ENCODE assay signal across 1 cellular context in genomic region chr7:957418-958220, GRCh38.
TF ChIP-seq lines count a peak whose summit lies in the region.

No MANE protein-coding gene starts in this region.

TF ChIP-seq in HepG2, 621 proteins besides CTCF, POLR2A, EP300 and RAD21 (continued from another document and continues in another):
- TF ChIP-seq, protein P1, sequence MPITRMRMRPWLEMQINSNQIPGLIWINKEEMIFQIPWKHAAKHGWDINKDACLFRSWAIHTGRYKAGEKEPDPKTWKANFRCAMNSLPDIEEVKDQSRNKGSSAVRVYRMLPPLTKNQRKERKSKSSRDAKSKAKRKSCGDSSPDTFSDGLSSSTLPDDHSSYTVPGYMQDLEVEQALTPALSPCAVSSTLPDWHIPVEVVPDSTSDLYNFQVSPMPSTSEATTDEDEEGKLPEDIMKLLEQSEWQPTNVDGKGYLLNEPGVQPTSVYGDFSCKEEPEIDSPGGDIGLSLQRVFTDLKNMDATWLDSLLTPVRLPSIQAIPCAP (CRISPR knock-in tag; IDR thresholded peaks at IDR 0.05; ENCODE audit: low read depth), result 0 out of 2 replicates have a peak, but pooled peaks have one; percentile 85
- TF ChIP-seq, protein P2, sequence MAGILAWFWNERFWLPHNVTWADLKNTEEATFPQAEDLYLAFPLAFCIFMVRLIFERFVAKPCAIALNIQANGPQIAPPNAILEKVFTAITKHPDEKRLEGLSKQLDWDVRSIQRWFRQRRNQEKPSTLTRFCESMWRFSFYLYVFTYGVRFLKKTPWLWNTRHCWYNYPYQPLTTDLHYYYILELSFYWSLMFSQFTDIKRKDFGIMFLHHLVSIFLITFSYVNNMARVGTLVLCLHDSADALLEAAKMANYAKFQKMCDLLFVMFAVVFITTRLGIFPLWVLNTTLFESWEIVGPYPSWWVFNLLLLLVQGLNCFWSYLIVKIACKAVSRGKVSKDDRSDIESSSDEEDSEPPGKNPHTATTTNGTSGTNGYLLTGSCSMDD (CRISPR knock-in tag; IDR thresholded peaks at IDR 0.05), result peak; percentile 94; the same call in 1 of the 2 replicates
- TF ChIP-seq ZNF614 (CRISPR knock-in tag; IDR thresholded peaks at IDR 0.05; ENCODE audit: borderline replicate concordance), result peak; percentile 66
- TF ChIP-seq ZNF709 (CRISPR knock-in tag; IDR thresholded peaks at IDR 0.05), result peak; percentile 98
- no peak for TF ChIP-seq ZNF432 (CRISPR knock-in tag; IDR thresholded peaks at IDR 0.05; ENCODE audit: borderline replicate concordance)
- peak; percentile 98 for TF ChIP-seq ZNF670 (CRISPR knock-in tag; IDR thresholded peaks at IDR 0.05; ENCODE audit: borderline replicate concordance)
- TF ChIP-seq ZNF549 (CRISPR knock-in tag; IDR thresholded peaks at IDR 0.05), result peak; percentile 19; the same call in 1 of the 2 replicates
- no peak for TF ChIP-seq KDM6A (CRISPR knock-in tag; IDR thresholded peaks at IDR 0.05; ENCODE audit: low read depth)
- no peak for TF ChIP-seq ZNF678 (CRISPR knock-in tag; IDR thresholded peaks at IDR 0.05)
- no peak; the same call in 1 of the 2 replicates for TF ChIP-seq ZNF121 (CRISPR knock-in tag; IDR thresholded peaks at IDR 0.05)
- TF ChIP-seq TCF7 (IDR thresholded peaks at IDR 0.05; ENCODE audit: low read depth), result no peak
- TF ChIP-seq ZNF296 (CRISPR knock-in tag; conservative IDR thresholded peaks at IDR 0.05), result peak; percentile 90; the same call in 1 of the 2 replicates
- TF ChIP-seq, protein P3, sequence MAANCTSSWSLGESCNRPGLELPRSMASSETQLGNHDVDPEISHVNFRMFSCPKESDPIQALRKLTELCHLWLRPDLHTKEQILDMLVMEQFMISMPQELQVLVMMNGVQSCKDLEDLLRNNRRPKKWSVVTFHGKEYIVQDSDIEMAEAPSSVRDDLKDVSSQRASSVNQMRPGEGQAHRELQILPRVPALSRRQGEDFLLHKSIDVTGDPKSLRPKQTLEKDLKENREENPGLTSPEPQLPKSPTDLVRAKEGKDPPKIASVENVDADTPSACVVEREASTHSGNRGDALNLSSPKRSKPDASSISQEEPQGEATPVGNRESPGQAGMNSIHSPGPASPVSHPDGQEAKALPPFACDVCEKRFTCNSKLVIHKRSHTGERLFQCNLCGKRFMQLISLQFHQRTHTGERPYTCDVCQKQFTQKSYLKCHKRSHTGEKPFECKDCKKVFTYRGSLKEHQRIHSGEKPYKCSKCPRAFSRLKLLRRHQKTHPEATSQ (CRISPR knock-in tag; IDR thresholded peaks at IDR 0.05; ENCODE audit: borderline replicate concordance), result peak; percentile 13; the same call in 1 of the 2 replicates
- TF ChIP-seq NFATC3 (CRISPR knock-in tag; IDR thresholded peaks at IDR 0.05), result 0 out of 2 replicates have a peak, but pooled peaks have one; percentile 19
- TF ChIP-seq SP4 (CRISPR knock-in tag; IDR thresholded peaks at IDR 0.05), result peak; percentile 61
- TF ChIP-seq TRIM24 (CRISPR knock-in tag; IDR thresholded peaks at IDR 0.05), result no peak
- TF ChIP-seq, protein P4, sequence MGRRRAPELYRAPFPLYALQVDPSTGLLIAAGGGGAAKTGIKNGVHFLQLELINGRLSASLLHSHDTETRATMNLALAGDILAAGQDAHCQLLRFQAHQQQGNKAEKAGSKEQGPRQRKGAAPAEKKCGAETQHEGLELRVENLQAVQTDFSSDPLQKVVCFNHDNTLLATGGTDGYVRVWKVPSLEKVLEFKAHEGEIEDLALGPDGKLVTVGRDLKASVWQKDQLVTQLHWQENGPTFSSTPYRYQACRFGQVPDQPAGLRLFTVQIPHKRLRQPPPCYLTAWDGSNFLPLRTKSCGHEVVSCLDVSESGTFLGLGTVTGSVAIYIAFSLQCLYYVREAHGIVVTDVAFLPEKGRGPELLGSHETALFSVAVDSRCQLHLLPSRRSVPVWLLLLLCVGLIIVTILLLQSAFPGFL (CRISPR knock-in tag; IDR thresholded peaks at IDR 0.05), result no peak
- no peak for TF ChIP-seq MBD4 (IDR thresholded peaks at IDR 0.05; ENCODE audit: borderline replicate concordance, low read length)
- TF ChIP-seq, protein P5, sequence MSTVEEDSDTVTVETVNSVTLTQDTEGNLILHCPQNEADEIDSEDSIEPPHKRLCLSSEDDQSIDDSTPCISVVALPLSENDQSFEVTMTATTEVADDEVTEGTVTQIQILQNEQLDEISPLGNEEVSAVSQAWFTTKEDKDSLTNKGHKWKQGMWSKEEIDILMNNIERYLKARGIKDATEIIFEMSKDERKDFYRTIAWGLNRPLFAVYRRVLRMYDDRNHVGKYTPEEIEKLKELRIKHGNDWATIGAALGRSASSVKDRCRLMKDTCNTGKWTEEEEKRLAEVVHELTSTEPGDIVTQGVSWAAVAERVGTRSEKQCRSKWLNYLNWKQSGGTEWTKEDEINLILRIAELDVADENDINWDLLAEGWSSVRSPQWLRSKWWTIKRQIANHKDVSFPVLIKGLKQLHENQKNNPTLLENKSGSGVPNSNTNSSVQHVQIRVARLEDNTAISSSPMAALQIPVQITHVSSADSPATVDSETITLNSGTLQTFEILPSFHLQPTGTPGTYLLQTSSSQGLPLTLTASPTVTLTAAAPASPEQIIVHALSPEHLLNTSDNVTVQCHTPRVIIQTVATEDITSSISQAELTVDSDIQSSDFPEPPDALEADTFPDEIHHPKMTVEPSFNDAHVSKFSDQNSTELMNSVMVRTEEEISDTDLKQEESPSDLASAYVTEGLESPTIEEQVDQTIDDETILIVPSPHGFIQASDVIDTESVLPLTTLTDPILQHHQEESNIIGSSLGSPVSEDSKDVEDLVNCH (CRISPR knock-in tag; IDR thresholded peaks at IDR 0.05), result no peak
- no peak for TF ChIP-seq KLF15 (CRISPR knock-in tag; IDR thresholded peaks at IDR 0.05; ENCODE audit: borderline replicate concordance)
- peak; percentile 90 for TF ChIP-seq MYPOP (CRISPR knock-in tag; IDR thresholded peaks at IDR 0.05)
- peak; percentile 37; the same call in 1 of the 2 replicates for TF ChIP-seq CBX5 (CRISPR knock-in tag; IDR thresholded peaks at IDR 0.05; ENCODE audit: borderline replicate concordance)
- TF ChIP-seq YEATS4 (CRISPR knock-in tag; IDR thresholded peaks at IDR 0.05; ENCODE audit: borderline replicate concordance), result peak; percentile 91; the same call in 1 of the 2 replicates
- peak; percentile 83 for TF ChIP-seq ZNF83 (CRISPR knock-in tag; IDR thresholded peaks at IDR 0.05; ENCODE audit: borderline replicate concordance)
- no peak for TF ChIP-seq ZNF660 (CRISPR knock-in tag; IDR thresholded peaks at IDR 0.05; ENCODE audit: borderline replicate concordance, low read depth)
- TF ChIP-seq ZNF317 (CRISPR knock-in tag; IDR thresholded peaks at IDR 0.05), result peak; percentile 63
- peak; percentile 82 for TF ChIP-seq ELF4 (CRISPR knock-in tag; IDR thresholded peaks at IDR 0.05; ENCODE audit: borderline replicate concordance)
- TF ChIP-seq KDM4B (CRISPR knock-in tag; IDR thresholded peaks at IDR 0.05), result peak; percentile 5
- TF ChIP-seq ZBTB21 (CRISPR knock-in tag; IDR thresholded peaks at IDR 0.05), result no peak
- TF ChIP-seq ZFP1 (CRISPR knock-in tag; IDR thresholded peaks at IDR 0.05), result no peak; the same call in 1 of the 2 replicates
- TF ChIP-seq DRAP1 (CRISPR knock-in tag; IDR thresholded peaks at IDR 0.05), result peak; percentile 73
- peak; percentile 80; the same call in 1 of the 2 replicates for TF ChIP-seq KDM5B (CRISPR knock-in tag; IDR thresholded peaks at IDR 0.05; ENCODE audit: borderline replicate concordance)
- no peak for TF ChIP-seq DDIT3 (CRISPR knock-in tag; IDR thresholded peaks at IDR 0.05)
- TF ChIP-seq SIN3A (IDR thresholded peaks at IDR 0.05; ENCODE audit: borderline replicate concordance, low read depth, low read length), result no peak
- TF ChIP-seq, protein P6, sequence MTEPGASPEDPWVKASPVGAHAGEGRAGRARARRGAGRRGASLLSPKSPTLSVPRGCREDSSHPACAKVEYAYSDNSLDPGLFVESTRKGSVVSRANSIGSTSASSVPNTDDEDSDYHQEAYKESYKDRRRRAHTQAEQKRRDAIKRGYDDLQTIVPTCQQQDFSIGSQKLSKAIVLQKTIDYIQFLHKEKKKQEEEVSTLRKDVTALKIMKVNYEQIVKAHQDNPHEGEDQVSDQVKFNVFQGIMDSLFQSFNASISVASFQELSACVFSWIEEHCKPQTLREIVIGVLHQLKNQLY (CRISPR knock-in tag; IDR thresholded peaks at IDR 0.05), result peak; percentile 99
- peak; percentile 81; the same call in 1 of the 2 replicates for TF ChIP-seq BRCA1 (CRISPR knock-in tag; IDR thresholded peaks at IDR 0.05)
- peak; percentile 83; the same call in 1 of the 2 replicates for TF ChIP-seq ARHGAP35 (CRISPR knock-in tag; IDR thresholded peaks at IDR 0.05; ENCODE audit: borderline replicate concordance)
- TF ChIP-seq, protein P7, sequence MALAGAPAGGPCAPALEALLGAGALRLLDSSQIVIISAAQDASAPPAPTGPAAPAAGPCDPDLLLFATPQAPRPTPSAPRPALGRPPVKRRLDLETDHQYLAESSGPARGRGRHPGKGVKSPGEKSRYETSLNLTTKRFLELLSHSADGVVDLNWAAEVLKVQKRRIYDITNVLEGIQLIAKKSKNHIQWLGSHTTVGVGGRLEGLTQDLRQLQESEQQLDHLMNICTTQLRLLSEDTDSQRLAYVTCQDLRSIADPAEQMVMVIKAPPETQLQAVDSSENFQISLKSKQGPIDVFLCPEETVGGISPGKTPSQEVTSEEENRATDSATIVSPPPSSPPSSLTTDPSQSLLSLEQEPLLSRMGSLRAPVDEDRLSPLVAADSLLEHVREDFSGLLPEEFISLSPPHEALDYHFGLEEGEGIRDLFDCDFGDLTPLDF (CRISPR knock-in tag; IDR thresholded peaks at IDR 0.05), result 0 out of 2 replicates have a peak, but pooled peaks have one; percentile 54
- no peak for TF ChIP-seq GABPA (IDR thresholded peaks at IDR 0.05; ENCODE audit: low read depth, low read length)
- TF ChIP-seq GABPA (CRISPR knock-in tag; IDR thresholded peaks at IDR 0.05; ENCODE audit: low read depth), result peak; percentile 65; the same call in 1 of the 2 replicates
- TF ChIP-seq, protein P8, sequence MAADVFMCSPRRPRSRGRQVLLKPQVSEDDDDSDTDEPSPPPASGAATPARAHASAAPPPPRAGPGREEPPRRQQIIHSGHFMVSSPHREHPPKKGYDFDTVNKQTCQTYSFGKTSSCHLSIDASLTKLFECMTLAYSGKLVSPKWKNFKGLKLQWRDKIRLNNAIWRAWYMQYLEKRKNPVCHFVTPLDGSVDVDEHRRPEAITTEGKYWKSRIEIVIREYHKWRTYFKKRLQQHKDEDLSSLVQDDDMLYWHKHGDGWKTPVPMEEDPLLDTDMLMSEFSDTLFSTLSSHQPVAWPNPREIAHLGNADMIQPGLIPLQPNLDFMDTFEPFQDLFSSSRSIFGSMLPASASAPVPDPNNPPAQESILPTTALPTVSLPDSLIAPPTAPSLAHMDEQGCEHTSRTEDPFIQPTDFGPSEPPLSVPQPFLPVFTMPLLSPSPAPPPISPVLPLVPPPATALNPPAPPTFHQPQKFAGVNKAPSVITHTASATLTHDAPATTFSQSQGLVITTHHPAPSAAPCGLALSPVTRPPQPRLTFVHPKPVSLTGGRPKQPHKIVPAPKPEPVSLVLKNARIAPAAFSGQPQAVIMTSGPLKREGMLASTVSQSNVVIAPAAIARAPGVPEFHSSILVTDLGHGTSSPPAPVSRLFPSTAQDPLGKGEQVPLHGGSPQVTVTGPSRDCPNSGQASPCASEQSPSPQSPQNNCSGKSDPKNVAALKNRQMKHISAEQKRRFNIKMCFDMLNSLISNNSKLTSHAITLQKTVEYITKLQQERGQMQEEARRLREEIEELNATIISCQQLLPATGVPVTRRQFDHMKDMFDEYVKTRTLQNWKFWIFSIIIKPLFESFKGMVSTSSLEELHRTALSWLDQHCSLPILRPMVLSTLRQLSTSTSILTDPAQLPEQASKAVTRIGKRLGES (CRISPR knock-in tag; IDR thresholded peaks at IDR 0.05; ENCODE audit: borderline replicate concordance), result peak; percentile 99
- TF ChIP-seq ZNF451 (CRISPR knock-in tag; IDR thresholded peaks at IDR 0.05), result peak; percentile 61; the same call in 1 of the 2 replicates
- TF ChIP-seq ZNF792 (CRISPR knock-in tag; IDR thresholded peaks at IDR 0.05), result 0 out of 2 replicates have a peak, but pooled peaks have one; percentile 17
- TF ChIP-seq, protein P9, sequence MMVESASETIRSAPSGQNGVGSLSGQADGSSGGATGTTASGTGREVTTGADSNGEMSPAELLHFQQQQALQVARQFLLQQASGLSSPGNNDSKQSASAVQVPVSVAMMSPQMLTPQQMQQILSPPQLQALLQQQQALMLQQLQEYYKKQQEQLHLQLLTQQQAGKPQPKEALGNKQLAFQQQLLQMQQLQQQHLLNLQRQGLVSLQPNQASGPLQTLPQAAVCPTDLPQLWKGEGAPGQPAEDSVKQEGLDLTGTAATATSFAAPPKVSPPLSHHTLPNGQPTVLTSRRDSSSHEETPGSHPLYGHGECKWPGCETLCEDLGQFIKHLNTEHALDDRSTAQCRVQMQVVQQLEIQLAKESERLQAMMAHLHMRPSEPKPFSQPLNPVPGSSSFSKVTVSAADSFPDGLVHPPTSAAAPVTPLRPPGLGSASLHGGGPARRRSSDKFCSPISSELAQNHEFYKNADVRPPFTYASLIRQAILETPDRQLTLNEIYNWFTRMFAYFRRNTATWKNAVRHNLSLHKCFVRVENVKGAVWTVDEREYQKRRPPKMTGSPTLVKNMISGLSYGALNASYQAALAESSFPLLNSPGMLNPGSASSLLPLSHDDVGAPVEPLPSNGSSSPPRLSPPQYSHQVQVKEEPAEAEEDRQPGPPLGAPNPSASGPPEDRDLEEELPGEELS (CRISPR knock-in tag; IDR thresholded peaks at IDR 0.05), result peak; percentile 60
- TF ChIP-seq, protein P10, sequence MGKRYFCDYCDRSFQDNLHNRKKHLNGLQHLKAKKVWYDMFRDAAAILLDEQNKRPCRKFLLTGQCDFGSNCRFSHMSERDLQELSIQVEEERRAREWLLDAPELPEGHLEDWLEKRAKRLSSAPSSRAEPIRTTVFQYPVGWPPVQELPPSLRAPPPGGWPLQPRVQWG (CRISPR knock-in tag; IDR thresholded peaks at IDR 0.05; ENCODE audit: borderline replicate concordance, low read depth), result no peak
- peak; percentile 85 for TF ChIP-seq ZNF292 (CRISPR knock-in tag; IDR thresholded peaks at IDR 0.05; ENCODE audit: borderline replicate concordance, low read depth)
- peak; percentile 83; the same call in 1 of the 2 replicates for TF ChIP-seq ZNF224 (CRISPR knock-in tag; IDR thresholded peaks at IDR 0.05)
- TF ChIP-seq SNRNP70 (IDR thresholded peaks at IDR 0.05; ENCODE audit: low read depth, low read length), result no peak
- TF ChIP-seq ZNF629 (CRISPR knock-in tag; conservative IDR thresholded peaks at IDR 0.05), result peak; percentile 34; the same call in 1 of the 2 replicates
